In the genomic region with DNA sequence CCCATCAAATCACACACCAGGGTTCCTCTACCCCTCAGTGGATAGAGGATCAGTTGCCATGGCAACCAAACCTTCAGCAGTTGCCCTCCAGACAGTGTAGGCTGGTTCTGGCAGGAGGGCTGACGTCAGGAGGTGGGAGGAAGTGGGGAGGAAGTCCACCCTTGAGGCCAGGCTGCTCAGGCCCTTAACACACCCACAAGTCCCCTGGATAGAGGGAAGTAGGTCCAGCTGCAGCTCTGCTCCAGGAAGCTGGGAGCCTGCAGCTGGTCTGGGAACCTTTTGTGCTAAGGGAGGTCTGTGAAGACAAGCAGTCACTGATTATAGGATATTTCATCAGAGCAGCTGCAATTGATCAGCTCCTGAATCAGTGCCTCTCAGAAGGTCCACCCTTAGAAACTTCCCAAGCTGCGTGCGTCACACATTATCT, we compare ENCODE assay signal across 10 cellular contexts.
DNase-seq lines count a peak whose midpoint lies in the region; ATAC-seq, FAIRE-seq and TF ChIP-seq lines count a peak whose summit lies in the region.
"Had no signal": no experiment of that assay in that cellular context is flagged by ENCODE, and none has a peak within 500 bp of the region (broad histone marks: within the 10 kb centered on the region; RNA-seq: fewer than 3 reads in every experiment).

No MANE protein-coding gene starts in this region.

- FAIRE-seq in D721Med (lab: Jason Lieb, UNC): no peak
- FAIRE-seq: GM12892, keratinocyte had no signal

- H3K27ac ChIP-seq in rectal smooth muscle tissue (ENCODE audit: low read depth, low read length): peak overlapping the region; percentile 31

- H3K27me3 Mint-ChIP-seq in progenitor cell of endocrine pancreas: peaks cover 21% of the 10 kb centered on the region

- no peaks in the 10 kb centered on the region for H3K9me3 Mint-ChIP-seq in progenitor cell of endocrine pancreas (ENCODE audit: low read depth)

- no peaks in the 10 kb centered on the region for H3K36me3 Mint-ChIP-seq in progenitor cell of endocrine pancreas (ENCODE audit: insufficient read depth)

- no peak overlapping the region for H3K9ac ChIP-seq in rectal smooth muscle tissue (ENCODE audit: low read length)

- no peak for ATAC-seq in GM21367 (IDR thresholded peaks at IDR 0.05; ENCODE audit: unreplicated experiment)

- H3K27me3 ChIP-seq in rectal smooth muscle tissue (ENCODE audit: control insufficient read depth, insufficient read depth, low read length): no peaks in the 10 kb centered on the region

- no peaks in the 10 kb centered on the region for H3K4me1 Mint-ChIP-seq in progenitor cell of endocrine pancreas (ENCODE audit: low read depth)

- no peak overlapping the region for H3K4me3 ChIP-seq in rectal smooth muscle tissue (ENCODE audit: low read length)

- H3K4me3 Mint-ChIP-seq in progenitor cell of endocrine pancreas (ENCODE audit: low read depth): no peak overlapping the region

- peaks cover 5% of the 10 kb centered on the region for H3K4me1 ChIP-seq in rectal smooth muscle tissue (ENCODE audit: control insufficient read depth, insufficient read depth, low read length)

- H3K27ac Mint-ChIP-seq in progenitor cell of endocrine pancreas: no peak overlapping the region

- DNase-seq in DMS79 treated with DMSO at 0.1 percent for 48 hours (lab: John Stamatoyannopoulos, UW): peak; percentile 43
- DNase-seq in NCI-H146 treated with DMSO at 0.1 percent for 48 hours (lab: John Stamatoyannopoulos, UW; ENCODE audit: unreplicated experiment): peak; percentile 19
- peak; percentile 81 for DNase-seq in fibroblast of the conjunctiva (ENCODE audit: low read depth)
- no peak for DNase-seq in D721Med (ENCODE audit: insufficient read length, low spot score)
- DNase-seq in progenitor cell of endocrine pancreas (ENCODE audit: low spot score, unreplicated experiment): no peak
- no peak for DNase-seq in GM10266 (ENCODE audit: extremely low spot score)

- no peaks in the 10 kb centered on the region for H3K36me3 ChIP-seq in rectal smooth muscle tissue (ENCODE audit: control insufficient read depth, insufficient read depth, low read length)

- no peak for TF ChIP-seq CTCF in D721Med (IDR thresholded peaks at IDR 0.05; ENCODE audit: insufficient read depth, missing control alignments)
- TF ChIP-seq CTCF in progenitor cell of endocrine pancreas (IDR thresholded peaks at IDR 0.05; ENCODE audit: unreplicated experiment): no peak
- no peak for TF ChIP-seq CTCF in GM10266 (IDR thresholded peaks at IDR 0.05; ENCODE audit: control insufficient read depth, insufficient read depth, low read depth, missing control alignments)

Comparison
In these comparisons a context has a peak if more than half of its experiments do, and no peak if none do; other contexts are left out.
1. DNase-seq: peak in DMS79 treated with DMSO at 0.1 percent for 48 hours (single experiment), NCI-H146 treated with DMSO at 0.1 percent for 48 hours (single experiment) and fibroblast of the conjunctiva (single experiment); none in D721Med (single experiment), progenitor cell of endocrine pancreas (single experiment) and GM10266 (single experiment).